26 cellular contexts compared by ENCODE assay signal in genomic region chr11:71498091-71498490, GRCh38. TPM values are rescaled to one million over a fixed set of nuclear protein-coding genes. Genes with fewer than 3 reads are reported as not detected.
DNase-seq lines count a peak whose midpoint lies in the region; ATAC-seq, FAIRE-seq and TF ChIP-seq lines count a peak whose summit lies in the region.
"Had no signal": no experiment of that assay in that cellular context is flagged by ENCODE, and none has a peak within 500 bp of the region (broad histone marks: within the 10 kb centered on the region; RNA-seq: fewer than 3 reads in every experiment).

No MANE protein-coding gene starts in this region.

- intact Hi-C loops in activated CD4-positive, alpha-beta memory T cell treated with anti-CD3 and anti-CD28 coated beads for 36 hours (cut with micrococcal nuclease), result no loop called here
- intact Hi-C loops in natural killer cell (cut with micrococcal nuclease), result no loop called here
- intact Hi-C loops in sciatic nerve (cut with DNase I), result no loop called here

- no peak overlapping the region for H3K27ac Mint-ChIP-seq in activated CD4-positive, alpha-beta memory T cell treated with anti-CD3 and anti-CD28 coated beads, Interleukin-2, amount 10 ng/mL, durations not matched to agents 7 days and 5 days
- no peak overlapping the region for H3K27ac Mint-ChIP-seq in activated CD4-positive, alpha-beta memory T cell treated with anti-CD3 and anti-CD28 coated beads for 36 hours
- H3K27ac Mint-ChIP-seq in natural killer cell, result no peak overlapping the region
- no peak overlapping the region for H3K27ac Mint-ChIP-seq in natural killer cell treated with Interleukin-12 subunit alpha and Interleukin-12 subunit beta and Interleukin-15 and Interleukin-18, amount 100 ng/mL, for 72 hours
- H3K27ac Mint-ChIP-seq: HFFc6 had no signal

- no peaks in the 10 kb centered on the region for H3K9me3 Mint-ChIP-seq in activated CD4-positive, alpha-beta memory T cell treated with anti-CD3 and anti-CD28 coated beads, Interleukin-2, amount 10 ng/mL, durations not matched to agents 7 days and 5 days
- no peaks in the 10 kb centered on the region for H3K9me3 Mint-ChIP-seq in activated CD4-positive, alpha-beta memory T cell treated with anti-CD3 and anti-CD28 coated beads for 36 hours
- no peaks in the 10 kb centered on the region for H3K9me3 Mint-ChIP-seq in natural killer cell
- no peaks in the 10 kb centered on the region for H3K9me3 Mint-ChIP-seq in natural killer cell treated with Interleukin-12 subunit alpha and Interleukin-12 subunit beta and Interleukin-15 and Interleukin-18, amount 100 ng/mL, for 72 hours
- H3K9me3 Mint-ChIP-seq: CD4-positive, CD25-positive, alpha-beta regulatory T cell; HFFc6 had no signal

- CTCF ChIA-PET in activated CD4-positive, alpha-beta memory T cell treated with anti-CD3 and anti-CD28 coated beads, Interleukin-2, amount 10 ng/mL, durations not matched to agents 7 days and 5 days (lab: Charles Lee), result no interaction called here
- CTCF ChIA-PET in activated CD4-positive, alpha-beta memory T cell treated with anti-CD3 and anti-CD28 coated beads for 36 hours (lab: Charles Lee), result no interaction called here

- in situ Hi-C loops in KBM-7 (cut with MboI; ENCODE audit: low pct_unique_long_range_greater_than_20kb, low sequenced_read_pairs), result no loop called here

- peak; percentile 3 for DNase-seq in activated CD4-positive, alpha-beta memory T cell treated with anti-CD3 and anti-CD28 coated beads, Interleukin-2, amount 10 ng/mL, durations not matched to agents 7 days and 5 days
- DNase-seq in activated CD4-positive, alpha-beta memory T cell treated with anti-CD3 and anti-CD28 coated beads for 36 hours, result no peak
- DNase-seq in natural killer cell (peak; percentile 3), sciatic nerve (ENCODE audit: low spot score) (peak; percentile 48), KBM-7 (no peak), GM12892 (ENCODE audit: insufficient read length) (no peak)
- DNase-seq in natural killer cell treated with Interleukin-12 subunit alpha and Interleukin-12 subunit beta and Interleukin-15 and Interleukin-18, amount 100 ng/mL, for 72 hours (ENCODE audit: low spot score), result no peak
- DNase-seq: 8988T; CD4-positive, CD25-positive, alpha-beta regulatory T cell; COR-L47; DMS 273 treated with DMSO at 0.1 percent for 48 hours; DND-41; H7; HFFc6; Kasumi-1; MG63; NCI-H1048; NCI-H1436; NCI-H2029; NCI-H345; NCI-H524 treated with DMSO at 0.1 percent for 48 hours had no signal

- H3K36me3 Mint-ChIP-seq in activated CD4-positive, alpha-beta memory T cell treated with anti-CD3 and anti-CD28 coated beads, Interleukin-2, amount 10 ng/mL, durations not matched to agents 7 days and 5 days (ENCODE audit: low read depth), result peaks cover 69% of the 10 kb centered on the region
- H3K36me3 Mint-ChIP-seq in activated CD4-positive, alpha-beta memory T cell treated with anti-CD3 and anti-CD28 coated beads for 36 hours, result peaks cover 64% of the 10 kb centered on the region
- H3K36me3 Mint-ChIP-seq in natural killer cell, result peaks cover 14% of the 10 kb centered on the region
- H3K36me3 Mint-ChIP-seq in natural killer cell treated with Interleukin-12 subunit alpha and Interleukin-12 subunit beta and Interleukin-15 and Interleukin-18, amount 100 ng/mL, for 72 hours, result peaks cover 21% of the 10 kb centered on the region

- POLR2A ChIA-PET in activated CD4-positive, alpha-beta memory T cell treated with anti-CD3 and anti-CD28 coated beads, Interleukin-2, amount 10 ng/mL, durations not matched to agents 7 days and 5 days (lab: Charles Lee), result no interaction called here
- POLR2A ChIA-PET in activated CD4-positive, alpha-beta memory T cell treated with anti-CD3 and anti-CD28 coated beads for 36 hours (lab: Charles Lee), result no interaction called here

- H3K4me1 Mint-ChIP-seq in activated CD4-positive, alpha-beta memory T cell treated with anti-CD3 and anti-CD28 coated beads, Interleukin-2, amount 10 ng/mL, durations not matched to agents 7 days and 5 days, result peaks cover 5% of the 10 kb centered on the region
- no peaks in the 10 kb centered on the region for H3K4me1 Mint-ChIP-seq in activated CD4-positive, alpha-beta memory T cell treated with anti-CD3 and anti-CD28 coated beads for 36 hours (ENCODE audit: low read depth)
- H3K4me1 Mint-ChIP-seq in natural killer cell, result no peaks in the 10 kb centered on the region
- peaks cover 0 to 4% of the 10 kb centered on the region in 2 donors for H3K4me1 Mint-ChIP-seq in natural killer cell treated with Interleukin-12 subunit alpha and Interleukin-12 subunit beta and Interleukin-15 and Interleukin-18, amount 100 ng/mL, for 72 hours (ENCODE audit: low read depth in 2 of 2)

- ATAC-seq in natural killer cell, result no peak
- ATAC-seq in natural killer cell treated with Interleukin-12 subunit alpha and Interleukin-12 subunit beta and Interleukin-15 and Interleukin-18, amount 100 ng/mL, for 72 hours, result no peak
- no peak for ATAC-seq in sciatic nerve
- ATAC-seq in HG02840 (IDR thresholded peaks at IDR 0.05; ENCODE audit: low FRiP score, unreplicated experiment), result no peak

- FAIRE-seq in GM12892 (lab: Jason Lieb, UNC), result no peak

- H3K27me3 Mint-ChIP-seq in activated CD4-positive, alpha-beta memory T cell treated with anti-CD3 and anti-CD28 coated beads, Interleukin-2, amount 10 ng/mL, durations not matched to agents 7 days and 5 days, result no peaks in the 10 kb centered on the region
- no peaks in the 10 kb centered on the region for H3K27me3 Mint-ChIP-seq in activated CD4-positive, alpha-beta memory T cell treated with anti-CD3 and anti-CD28 coated beads for 36 hours
- no peaks in the 10 kb centered on the region for H3K27me3 Mint-ChIP-seq in natural killer cell (ENCODE audit: low read depth in 2 of 2)
- H3K27me3 Mint-ChIP-seq in natural killer cell treated with Interleukin-12 subunit alpha and Interleukin-12 subunit beta and Interleukin-15 and Interleukin-18, amount 100 ng/mL, for 72 hours, result no peaks in the 10 kb centered on the region
- H3K27me3 Mint-ChIP-seq: CD4-positive, CD25-positive, alpha-beta regulatory T cell had no signal

- no peak for TF ChIP-seq POLR2A in GM12892 (IDR thresholded peaks at IDR 0.05; ENCODE audit: low read depth, low read length)

- no peak overlapping the region for H3K4me3 Mint-ChIP-seq in activated CD4-positive, alpha-beta memory T cell treated with anti-CD3 and anti-CD28 coated beads, Interleukin-2, amount 10 ng/mL, durations not matched to agents 7 days and 5 days
- no peak overlapping the region for H3K4me3 Mint-ChIP-seq in activated CD4-positive, alpha-beta memory T cell treated with anti-CD3 and anti-CD28 coated beads for 36 hours
- H3K4me3 Mint-ChIP-seq in natural killer cell, result no peak overlapping the region
- H3K4me3 Mint-ChIP-seq in natural killer cell treated with Interleukin-12 subunit alpha and Interleukin-12 subunit beta and Interleukin-15 and Interleukin-18, amount 100 ng/mL, for 72 hours, result no peak overlapping the region
- H3K4me3 Mint-ChIP-seq: CD4-positive, CD25-positive, alpha-beta regulatory T cell; HFFc6 had no signal

- TF ChIP-seq CTCF in natural killer cell (IDR thresholded peaks at IDR 0.05), result no peak

RNA-seq across cellular contexts. Expression of gene KRTAP5-7, which starts 29.0 kb away (rescaled TPM):
- not detected for total RNA-seq in activated CD4-positive, alpha-beta memory T cell treated with anti-CD3 and anti-CD28 coated beads, Interleukin-2, amount 10 ng/mL, durations not matched to agents 7 days and 5 days
- total RNA-seq in activated CD4-positive, alpha-beta memory T cell treated with anti-CD3 and anti-CD28 coated beads for 36 hours, result not detected
- under 1 TPM in 2 of 3 donors, not detected in 1; 0.19 to 0.25 TPM for total RNA-seq in natural killer cell
- total RNA-seq in natural killer cell treated with Interleukin-12 subunit alpha and Interleukin-12 subunit beta and Interleukin-15 and Interleukin-18, amount 100 ng/mL, for 72 hours, result under 1 TPM in 1 of 2 donors, not detected in 1; 0.26 TPM
- 0.58 TPM for total RNA-seq in sciatic nerve
- polyA plus RNA-seq in GM12892 (2012; ENCODE audit: missing spikeins), result 0.19 TPM
- total RNA-seq: CD4-positive, CD25-positive, alpha-beta regulatory T cell; G401; H7; HFFc6; HT-29; RPMI7951 had no signal
- polyA plus RNA-seq: AG04450; CD4-positive, CD25-positive, alpha-beta regulatory T cell had no signal

RNA-seq across cellular contexts. Expression of gene KRTAP5-8, which starts 39.7 kb away (rescaled TPM):
- not detected for total RNA-seq in activated CD4-positive, alpha-beta memory T cell treated with anti-CD3 and anti-CD28 coated beads, Interleukin-2, amount 10 ng/mL, durations not matched to agents 7 days and 5 days
- total RNA-seq in activated CD4-positive, alpha-beta memory T cell treated with anti-CD3 and anti-CD28 coated beads for 36 hours, result not detected
- total RNA-seq in natural killer cell (not detected), sciatic nerve (0.49 TPM)
- total RNA-seq in natural killer cell treated with Interleukin-12 subunit alpha and Interleukin-12 subunit beta and Interleukin-15 and Interleukin-18, amount 100 ng/mL, for 72 hours, result not detected
- not detected for polyA plus RNA-seq in GM12892 (2012; ENCODE audit: missing spikeins)
- total RNA-seq: G401, H7, HFFc6, HT-29, RPMI7951 had no signal
- polyA plus RNA-seq: CD4-positive, CD25-positive, alpha-beta regulatory T cell had no signal

RNA-seq across cellular contexts. Expression of gene NADSYN1, which starts 45.1 kb away (rescaled TPM):
- 100 to 1,000 TPM; 141 to 142 TPM for total RNA-seq in activated CD4-positive, alpha-beta memory T cell treated with anti-CD3 and anti-CD28 coated beads, Interleukin-2, amount 10 ng/mL, durations not matched to agents 7 days and 5 days
- total RNA-seq in activated CD4-positive, alpha-beta memory T cell treated with anti-CD3 and anti-CD28 coated beads for 36 hours, result 10 to 100 TPM; 85.0 to 91.9 TPM
- total RNA-seq in natural killer cell (100 to 1,000 TPM; 134 to 156 (median 150) TPM), sciatic nerve (85.2 TPM)
- 100 to 1,000 TPM; 117 to 129 TPM for total RNA-seq in natural killer cell treated with Interleukin-12 subunit alpha and Interleukin-12 subunit beta and Interleukin-15 and Interleukin-18, amount 100 ng/mL, for 72 hours
- polyA plus RNA-seq in GM12892 (2012; ENCODE audit: missing spikeins), result 80.8 TPM

RNA-seq across cellular contexts. Expression of gene DHCR7, which starts 49.9 kb away (rescaled TPM):
- total RNA-seq in activated CD4-positive, alpha-beta memory T cell treated with anti-CD3 and anti-CD28 coated beads, Interleukin-2, amount 10 ng/mL, durations not matched to agents 7 days and 5 days, result 10 to 100 TPM; 74.4 to 79.6 TPM
- total RNA-seq in activated CD4-positive, alpha-beta memory T cell treated with anti-CD3 and anti-CD28 coated beads for 36 hours, result 10 to 100 TPM; 61.4 to 63.5 TPM
- total RNA-seq in natural killer cell (10 to 100 TPM; 12.5 to 18.1 (median 15.9) TPM), sciatic nerve (49.8 TPM)
- 100 to 1,000 TPM in 1 of 2 donors, 10 to 100 TPM in 1; 75.8 to 104 TPM for total RNA-seq in natural killer cell treated with Interleukin-12 subunit alpha and Interleukin-12 subunit beta and Interleukin-15 and Interleukin-18, amount 100 ng/mL, for 72 hours
- polyA plus RNA-seq in GM12892 (2012; ENCODE audit: missing spikeins), result 58.6 TPM

RNA-seq across cellular contexts. Expression of gene KRTAP5-9, which starts 50.1 kb away (rescaled TPM):
- total RNA-seq in activated CD4-positive, alpha-beta memory T cell treated with anti-CD3 and anti-CD28 coated beads, Interleukin-2, amount 10 ng/mL, durations not matched to agents 7 days and 5 days, result not detected
- total RNA-seq in activated CD4-positive, alpha-beta memory T cell treated with anti-CD3 and anti-CD28 coated beads for 36 hours, result under 1 TPM in 1 of 2 experiments, not detected in 1; 0.27 TPM
- total RNA-seq in natural killer cell (under 1 TPM in 1 of 3 donors, not detected in 2; 0.31 TPM), sciatic nerve (0.40 TPM)
- total RNA-seq in natural killer cell treated with Interleukin-12 subunit alpha and Interleukin-12 subunit beta and Interleukin-15 and Interleukin-18, amount 100 ng/mL, for 72 hours, result not detected
- polyA plus RNA-seq in GM12892 (2012; ENCODE audit: missing spikeins), result 0.32 TPM
- total RNA-seq: G401, H7, HT-29, RPMI7951 had no signal
- polyA plus RNA-seq: AG04450; CD4-positive, CD25-positive, alpha-beta regulatory T cell had no signal

Comparison
In these comparisons a context has a peak if more than half of its experiments do, and no peak if none do; other contexts are left out.
1. DNase-seq: peak in activated CD4-positive, alpha-beta memory T cell treated with anti-CD3 and anti-CD28 coated beads, Interleukin-2, amount 10 ng/mL, durations not matched to agents 7 days and 5 days (single experiment), natural killer cell (single experiment) and sciatic nerve (single experiment); none in activated CD4-positive, alpha-beta memory T cell treated with anti-CD3 and anti-CD28 coated beads for 36 hours (single experiment), natural killer cell treated with Interleukin-12 subunit alpha and Interleukin-12 subunit beta and Interleukin-15 and Interleukin-18, amount 100 ng/mL, for 72 hours (single experiment), KBM-7 (single experiment) and GM12892 (single experiment).